In genomic region chr7:70726951-70727378, GRCh38 we compare ENCODE assay signal across 1 cellular context.
TF ChIP-seq lines count a peak whose summit lies in the region.

No MANE protein-coding gene starts in this region.

TF ChIP-seq in H1, 55 proteins besides CTCF, POLR2A, EP300 and RAD21 (continued from another document):
- TF ChIP-seq CHD7 (IDR thresholded peaks at IDR 0.05; ENCODE audit: insufficient replicate concordance, low read length) = no peak
- TF ChIP-seq CHD1 (IDR thresholded peaks at IDR 0.05; ENCODE audit: low read depth, low read length) = no peak
- no peak for TF ChIP-seq SIX5 (IDR thresholded peaks at IDR 0.05; ENCODE audit: low read depth, low read length)
- TF ChIP-seq TEAD4 (IDR thresholded peaks at IDR 0.05; ENCODE audit: low read depth, low read length) = no peak
- TF ChIP-seq, protein P1, sequence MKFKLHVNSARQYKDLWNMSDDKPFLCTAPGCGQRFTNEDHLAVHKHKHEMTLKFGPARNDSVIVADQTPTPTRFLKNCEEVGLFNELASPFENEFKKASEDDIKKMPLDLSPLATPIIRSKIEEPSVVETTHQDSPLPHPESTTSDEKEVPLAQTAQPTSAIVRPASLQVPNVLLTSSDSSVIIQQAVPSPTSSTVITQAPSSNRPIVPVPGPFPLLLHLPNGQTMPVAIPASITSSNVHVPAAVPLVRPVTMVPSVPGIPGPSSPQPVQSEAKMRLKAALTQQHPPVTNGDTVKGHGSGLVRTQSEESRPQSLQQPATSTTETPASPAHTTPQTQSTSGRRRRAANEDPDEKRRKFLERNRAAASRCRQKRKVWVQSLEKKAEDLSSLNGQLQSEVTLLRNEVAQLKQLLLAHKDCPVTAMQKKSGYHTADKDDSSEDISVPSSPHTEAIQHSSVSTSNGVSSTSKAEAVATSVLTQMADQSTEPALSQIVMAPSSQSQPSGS (IDR thresholded peaks at IDR 0.05; ENCODE audit: low read length) = no peak
- TF ChIP-seq SUZ12 (IDR thresholded peaks at IDR 0.05; ENCODE audit: low read length) = no peak
- no peak for TF ChIP-seq RFX5 (IDR thresholded peaks at IDR 0.05; ENCODE audit: borderline replicate concordance, low read depth, low read length)
- no peak for TF ChIP-seq NRF1 (IDR thresholded peaks at IDR 0.05; ENCODE audit: low read depth, low read length)
- TF ChIP-seq, protein P2, sequence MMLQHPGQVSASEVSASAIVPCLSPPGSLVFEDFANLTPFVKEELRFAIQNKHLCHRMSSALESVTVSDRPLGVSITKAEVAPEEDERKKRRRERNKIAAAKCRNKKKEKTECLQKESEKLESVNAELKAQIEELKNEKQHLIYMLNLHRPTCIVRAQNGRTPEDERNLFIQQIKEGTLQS (IDR thresholded peaks at IDR 0.05; ENCODE audit: insufficient read depth, low read depth, low read length) = no peak
- TF ChIP-seq RNF2 (IDR thresholded peaks at IDR 0.05; ENCODE audit: borderline replicate concordance, low read depth, low read length, missing control alignments, poor library complexity, severe bottlenecking) = no peak
- TF ChIP-seq CTBP2 (IDR thresholded peaks at IDR 0.05; ENCODE audit: borderline replicate concordance, insufficient read depth, insufficient read length, low read length) = no peak
- TF ChIP-seq CBX5 (IDR thresholded peaks at IDR 0.05; ENCODE audit: low read depth, low read length) = no peak
